In the genomic region with DNA sequence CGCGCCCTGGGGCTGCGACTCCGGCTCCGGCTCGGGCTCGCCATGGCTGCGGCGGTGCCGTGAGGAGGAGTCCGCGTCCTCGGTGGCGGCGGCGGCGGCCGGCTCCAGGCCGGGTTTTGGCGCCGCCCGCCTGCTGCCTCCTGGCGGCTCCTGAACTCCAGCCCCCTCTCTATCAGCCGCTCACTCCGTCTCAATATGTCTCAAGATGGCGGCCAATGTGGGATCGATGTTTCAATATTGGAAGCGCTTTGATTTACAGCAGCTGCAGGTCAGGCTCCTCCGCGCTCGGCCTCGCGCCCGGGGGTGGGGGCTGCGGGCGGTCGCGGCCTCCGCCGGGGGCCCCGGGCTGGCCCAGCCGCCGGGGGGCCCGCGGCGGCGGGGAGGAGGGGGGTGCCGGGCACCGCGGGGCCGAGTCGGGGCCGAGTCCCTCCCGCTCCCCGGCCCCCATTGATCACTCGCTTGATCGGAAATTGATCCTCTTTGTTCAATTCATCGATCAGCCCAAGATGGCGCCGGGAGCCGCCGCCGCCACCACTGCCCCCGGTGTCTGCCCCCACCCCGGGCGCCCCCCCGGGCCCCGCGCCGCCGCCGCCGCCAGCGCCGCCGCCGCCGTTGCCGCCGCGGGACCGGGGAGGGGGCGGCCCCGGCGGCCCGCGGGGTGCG, we compare ENCODE assay signal across 8 cellular contexts. TPM values are rescaled to one million over a fixed set of nuclear protein-coding genes. Genes with fewer than 3 reads are reported as not detected.
A peak's percentile ranks its signal among the peaks of the same experiment; 100 is the strongest.
DNase-seq lines count a peak whose midpoint lies in the region; ATAC-seq and TF ChIP-seq lines count a peak whose summit lies in the region.

No MANE protein-coding gene starts in this region.

- intact Hi-C loops in sigmoid colon (cut with DNase I) = loop anchor here (2.0 to 5.0 kb wide), 6 partner anchors 67 to 421 kb away; no protein-coding TSS in a partner anchor

- H3K4me3 ChIP-seq in astrocyte of the spinal cord (ENCODE audit: low read depth, low read length) = peak overlapping the region; percentile 60
- H3K4me3 ChIP-seq in sigmoid colon = peak overlapping the region; percentile 62 to 96 (median 79)

- H3K4me1 ChIP-seq in sigmoid colon = peaks cover 4 to 50% (median 35%) of the 10 kb centered on the region in 4 donors

- TF ChIP-seq EP300 in sigmoid colon (IDR thresholded peaks at IDR 0.05) = no peak

- ATAC-seq in HG02610 (IDR thresholded peaks at IDR 0.05; ENCODE audit: unreplicated experiment) = peak; percentile 65
- no peak for ATAC-seq in GM18861 (IDR thresholded peaks at IDR 0.05; ENCODE audit: unreplicated experiment)

- H3K27ac ChIP-seq in sigmoid colon = peak overlapping the region; percentile 79 to 87 (median 85)

- H3K36me3 ChIP-seq in sigmoid colon = no peaks in the 10 kb centered on the region

- no peaks in the 10 kb centered on the region for H3K9me3 ChIP-seq in sigmoid colon

- in situ Hi-C loops in astrocyte of the spinal cord (cut with HindIII; ENCODE audit: low sequenced_read_pairs) = no loop called here

- DNase-seq in GM10266 (ENCODE audit: extremely low spot score) (peak; percentile 94), NCI-H146 (lab: John Stamatoyannopoulos, UW) (peak; percentile 84), T-helper 2 cell (peak; percentile 44 to 88 (median 63)), astrocyte of the spinal cord (ENCODE audit: low read depth, low spot score) (peak; percentile 80), iPS DF 19.7 (ENCODE audit: low read depth, low spot score) (peak; percentile 52), sigmoid colon (peak; percentile 86)

- no peak for TF ChIP-seq CTCF in GM10266 (IDR thresholded peaks at IDR 0.05; ENCODE audit: control insufficient read depth, insufficient read depth, low read depth, missing control alignments)
- TF ChIP-seq CTCF in astrocyte of the spinal cord (IDR thresholded peaks at IDR 0.05; ENCODE audit: low read depth, low read length) = peak; percentile 12
- TF ChIP-seq CTCF in sigmoid colon (IDR thresholded peaks at IDR 0.05) = no peak

- TF ChIP-seq POLR2A in sigmoid colon (IDR thresholded peaks at IDR 0.05) = no peak

- WGBS in sigmoid colon, 2 donors = 0 to 1% methylated on average over 88 of the region's 88 CpGs

- H3K27me3 ChIP-seq in sigmoid colon = no peaks in the 10 kb centered on the region

RNA-seq across cellular contexts. Expression of a gene that starts 1.5 kb away (rescaled TPM):
- 100 to 1,000 TPM in 2 of 4 donors, 10 to 100 TPM in 2; 47.4 to 127 (median 79.0) TPM for total RNA-seq in sigmoid colon
- 10 to 100 TPM; 46.7 to 49.9 (median 47.2) TPM for polyA plus RNA-seq in sigmoid colon
